ENCODE assay signal across 18 cellular contexts in the genomic region with DNA sequence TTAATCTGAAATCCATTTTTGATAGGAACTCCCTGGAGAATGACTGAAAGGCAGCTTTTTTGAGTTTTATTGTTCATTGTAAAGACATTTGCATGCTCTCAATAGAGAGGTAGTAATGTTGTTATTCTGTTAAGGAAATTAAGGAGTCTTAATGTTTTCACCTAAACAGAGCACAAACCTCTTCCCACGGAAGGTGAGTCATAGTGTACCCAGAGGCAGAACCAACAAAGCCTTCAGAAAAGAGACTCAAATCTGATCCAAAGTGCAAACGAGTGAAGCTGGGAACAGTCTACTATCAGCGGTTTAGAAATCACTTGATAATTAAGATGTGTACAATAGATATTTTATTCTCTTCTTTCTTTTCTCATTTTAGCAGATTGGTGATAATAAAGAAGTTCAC.
DNase-seq lines count a peak whose midpoint lies in the region; ATAC-seq and TF ChIP-seq lines count a peak whose summit lies in the region.
"Had no signal": no experiment of that assay in that cellular context is flagged by ENCODE, and none has a peak within 500 bp of the region (broad histone marks: within the 10 kb centered on the region; RNA-seq: fewer than 3 reads in every experiment).

No MANE protein-coding gene starts in this region.

- H3K4me3 ChIP-seq in fibroblast of pulmonary artery (replicated peaks; ENCODE audit: low read depth, low read length), result no peak overlapping the region
- H3K4me3 ChIP-seq: BLaER1 treated with 17β-estradiol and CSF1 and Interleukin-3, amounts not matched to agents 10 nM and 100 nM; esophagus squamous epithelium; GM12878 had no signal

- no peak for ATAC-seq in GM18867 (IDR thresholded peaks at IDR 0.05; ENCODE audit: unreplicated experiment)
- ATAC-seq: GM12878 had no signal

- no peak for TF ChIP-seq CTCF in RWPE1 (conservative IDR thresholded peaks at IDR 0.05; ENCODE audit: low read depth)
- TF ChIP-seq CTCF in fibroblast of pulmonary artery (IDR thresholded peaks at IDR 0.05; ENCODE audit: low read length, missing control alignments), result no peak

- POLR2A ChIA-PET in RWPE1 (lab: Yijun Ruan, JAX; ENCODE audit: low non-redundant PET), result interaction anchor here (0.6 kb wide), 1 partner anchor 54 kb away, joined by 4 read pairs; no protein-coding TSS in a partner anchor

- CTCF ChIA-PET in RWPE1 (lab: Yijun Ruan, JAX), result interaction anchor here (0.6 kb wide), 1 partner anchor 310 kb away, joined by 6 read pairs; no protein-coding TSS in a partner anchor

- no peak overlapping the region for H3K27ac ChIP-seq in RWPE1
- H3K27ac ChIP-seq: BLaER1 treated with 17β-estradiol and CSF1 and Interleukin-3, amounts not matched to agents 10 nM and 100 nM; esophagus squamous epithelium had no signal

- peak; percentile 10 for DNase-seq in H4 (ENCODE audit: low spot score)
- DNase-seq in RWPE1 (ENCODE audit: low spot score), result peak; percentile 48
- DNase-seq in fibroblast of pulmonary artery (ENCODE audit: low read depth), result peak; percentile 38
- DNase-seq in renal cortical epithelial cell (ENCODE audit: low read depth), result peak; percentile 92
- DNase-seq in NCI-H2029 (lab: John Stamatoyannopoulos, UW), result no peak
- DNase-seq in SHP77 (lab: John Stamatoyannopoulos, UW), result no peak
- DNase-seq in mesenteric fat pad (ENCODE audit: low spot score), result no peak
- DNase-seq: activated CD4-positive, alpha-beta T cell treated with anti-CD3 and anti-CD28 coated beads, Interleukin-2, amount 50 U/mL, for 1 hour; activated naive CD8-positive, alpha-beta T cell treated with anti-CD3 and anti-CD28 coated beads, Interleukin-2, amount 10 ng/mL, durations not matched to agents 7 days and 5 days; activated T-cell treated with anti-CD3 and anti-CD28 coated beads, Interleukin-2, amount 50 U/mL, for 24 hours; esophagus squamous epithelium; HFFc6; mesendoderm; NCI-H2107; T1000 had no signal

Comparison
In these comparisons a context has a peak if more than half of its experiments do, and no peak if none do; other contexts are left out.
1. DNase-seq: peak in H4 (single experiment), RWPE1 (single experiment), fibroblast of pulmonary artery (single experiment) and renal cortical epithelial cell (single experiment); none in NCI-H2029 (single experiment), SHP77 (0 of 2) and mesenteric fat pad (single experiment).